17 cellular contexts compared by ENCODE assay signal in the genomic region with DNA sequence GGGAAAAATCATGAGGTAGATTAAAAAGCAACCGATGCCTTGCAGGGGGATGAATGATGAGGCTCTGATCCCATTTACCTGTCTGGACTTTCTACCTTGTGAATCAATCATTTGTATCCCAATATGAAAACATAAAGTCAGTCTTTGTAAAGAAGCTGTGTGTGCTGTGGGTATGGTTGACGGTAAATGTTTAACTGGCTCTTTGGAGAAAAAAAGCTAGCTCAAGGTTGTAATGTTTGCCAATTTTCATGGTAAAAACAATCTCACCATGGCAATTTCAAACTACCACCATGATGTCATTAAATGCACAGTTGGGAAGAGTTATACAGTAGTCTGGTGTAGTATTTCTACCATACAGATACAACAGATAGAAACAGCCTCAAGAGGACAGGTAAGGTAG. TPM values are rescaled to one million over a fixed set of nuclear protein-coding genes. Genes with fewer than 3 reads are reported as not detected.
DNase-seq lines count a peak whose midpoint lies in the region; ATAC-seq, FAIRE-seq and TF ChIP-seq lines count a peak whose summit lies in the region.
"Had no signal": no experiment of that assay in that cellular context is flagged by ENCODE, and none has a peak within 500 bp of the region (broad histone marks: within the 10 kb centered on the region; RNA-seq: fewer than 3 reads in every experiment).

No MANE protein-coding gene starts in this region.

- peak; percentile 36 for ATAC-seq in mucosa of descending colon
- ATAC-seq: CD8-positive, alpha-beta T cell had no signal

- H3K27ac ChIP-seq in keratinocyte (ENCODE audit: control insufficient read depth, insufficient read depth, low read length) = no peak overlapping the region
- H3K27ac ChIP-seq: 22Rv1, BLaER1 had no signal

- intact Hi-C loops in mucosa of descending colon (cut with DNase I, micrococcal nuclease) = no loop called here

- H3K4me3 ChIP-seq in keratinocyte (ENCODE audit: control insufficient read depth in 2 of 3, extremely low read depth in 1 of 3, insufficient read depth in 2 of 3, low read depth in 1 of 3, low read length in 3 of 3) (no peak overlapping the region), mucosa of descending colon (no peak overlapping the region)
- H3K4me3 ChIP-seq: BLaER1 had no signal

- H3K36me3 ChIP-seq in keratinocyte (ENCODE audit: control insufficient read depth in 2 of 2, extremely low read depth in 1 of 2, insufficient read depth in 2 of 2, low read length in 2 of 2) (no peaks in the 10 kb centered on the region), mucosa of descending colon (ENCODE audit: low read depth) (no peaks in the 10 kb centered on the region)
- H3K36me3 ChIP-seq: BLaER1 had no signal

- no peak overlapping the region for H2AFZ ChIP-seq in keratinocyte (ENCODE audit: control insufficient read depth, low read length)

- TF ChIP-seq CTCF in keratinocyte (optimal IDR thresholded peaks at IDR 0.05 in 1 of 3, IDR thresholded peaks at IDR 0.05 in 1 of 3, conservative IDR thresholded peaks at IDR 0.05 in 1 of 3; ENCODE audit: extremely low read depth in 1 of 3, insufficient read depth in 2 of 3, low read length in 3 of 3) (no peak), mucosa of descending colon (IDR thresholded peaks at IDR 0.05) (no peak), GM20000 (IDR thresholded peaks at IDR 0.05; ENCODE audit: extremely low read depth, missing control alignments) (no peak)

- H3K4me1 ChIP-seq in keratinocyte (ENCODE audit: control insufficient read depth, extremely low read depth, insufficient read depth, low read length) = peaks cover 3% of the 10 kb centered on the region
- peaks cover 3% of the 10 kb centered on the region for H3K4me1 ChIP-seq in mucosa of descending colon (ENCODE audit: low read depth)

- H3K9me1 ChIP-seq in keratinocyte (ENCODE audit: control insufficient read depth, extremely low read depth, insufficient read depth, low read length) = no peaks in the 10 kb centered on the region

- dilution Hi-C loops in keratinocyte (cut with MboI; ENCODE audit: extremely low pct_ligation_motif_present, low sequenced_read_pairs) = no loop called here

- H3K27me3 ChIP-seq in keratinocyte (ENCODE audit: control insufficient read depth, extremely low read depth, insufficient read depth, low read length) = no peaks in the 10 kb centered on the region
- H3K27me3 ChIP-seq: BLaER1 had no signal

- no peaks in the 10 kb centered on the region for H4K20me1 ChIP-seq in keratinocyte (ENCODE audit: control insufficient read depth, extremely low read depth, insufficient read depth, low read length)
- H4K20me1 ChIP-seq: BLaER1 had no signal

- H3K9me3 ChIP-seq in keratinocyte (ENCODE audit: control insufficient read depth, low read depth, low read length) = no peaks in the 10 kb centered on the region
- H3K9me3 ChIP-seq in mucosa of descending colon = no peaks in the 10 kb centered on the region
- H3K9me3 ChIP-seq: BLaER1 had no signal

- no peak overlapping the region for H3K4me2 ChIP-seq in keratinocyte (ENCODE audit: control insufficient read depth, extremely low read depth, insufficient read depth, low read depth, low read length)
- H3K4me2 ChIP-seq: BLaER1 had no signal

- peak; percentile 55 for DNase-seq in DMS53 (lab: John Stamatoyannopoulos, UW)
- DNase-seq in DMS53 treated with DMSO at 0.1 percent for 48 hours (lab: John Stamatoyannopoulos, UW; ENCODE audit: unreplicated experiment) = no peak
- DNase-seq in keratinocyte (ENCODE audit: low read depth, low spot score) = no peak
- DNase-seq in mucosa of descending colon = no peak
- DNase-seq in renal cortical epithelial cell (ENCODE audit: low read depth) = peak; percentile 43
- no peak for DNase-seq in hippocampal formation (lab: John Stamatoyannopoulos, UW)
- no peak for DNase-seq in GM20000 (ENCODE audit: low spot score)
- DNase-seq in HCEC 1CT = no peak
- DNase-seq: CD8-positive, alpha-beta T cell; DMS79 treated with DMSO at 0.1 percent for 48 hours; GF-D8; GOT3; H7 had no signal

- no peak overlapping the region for H3K9ac ChIP-seq in keratinocyte (ENCODE audit: control insufficient read depth, extremely low read depth, insufficient read depth, low read length)
- H3K9ac ChIP-seq: BLaER1 had no signal

- peak; percentile 29 for FAIRE-seq in keratinocyte (lab: Jason Lieb, UNC)

- H3K79me2 ChIP-seq in keratinocyte (ENCODE audit: control insufficient read depth, insufficient read depth, low read length) = no peaks in the 10 kb centered on the region

RNA-seq across cellular contexts. Expression of a gene that starts 14.6 kb away (rescaled TPM):
- polyA plus RNA-seq in keratinocyte = not detected in 3 replicates
- polyA plus RNA-seq in keratinocyte (2011; ENCODE audit: low read depth) = not detected
- not detected in 2 replicates for polyA plus RNA-seq in keratinocyte (2011; cell fraction: cytosol; rRNA removed)
- not detected in 2 replicates for polyA plus RNA-seq in keratinocyte (2011; cell fraction: nucleus; rRNA removed)
- polyA plus RNA-seq in keratinocyte (2012; ENCODE audit: low replicate concordance) = not detected in 2 replicates
- polyA minus RNA-seq in keratinocyte = not detected in 3 replicates
- not detected for polyA minus RNA-seq in keratinocyte (2011; cell fraction: cytosol; rRNA and poly(A)+ RNA removed)
- not detected in 2 replicates for polyA minus RNA-seq in keratinocyte (2011; cell fraction: nucleus; rRNA and poly(A)+ RNA removed)
- total RNA-seq in mucosa of descending colon (1 to 10 TPM in 1 of 3 donors, under 1 TPM in 1, not detected in 1; 0.51 to 2.1 TPM), renal cortical epithelial cell (not detected in 2 replicates)
- total RNA-seq: A673; CD8-positive, alpha-beta T cell; H7 had no signal
- polyA plus RNA-seq: AG04450 had no signal

Comparison
In these comparisons a context has a peak if more than half of its experiments do, and no peak if none do; other contexts are left out.
1. DNase-seq: peak in DMS53 (single experiment) and renal cortical epithelial cell (single experiment); none in DMS53 treated with DMSO at 0.1 percent for 48 hours (single experiment), keratinocyte (single experiment), mucosa of descending colon (0 of 3), hippocampal formation (0 of 2), GM20000 (single experiment) and HCEC 1CT (single experiment).